8 cellular contexts compared by ENCODE assay signal in genomic region chr14:72498646-72499045, GRCh38.
"Had no signal": no experiment of that assay in that cellular context is flagged by ENCODE, and none has a peak within 500 bp of the region (broad histone marks: within the 10 kb centered on the region; RNA-seq: fewer than 3 reads in every experiment).

No MANE protein-coding gene starts in this region.

- ATAC-seq: HepG2, K562 had no signal

- H3K4me3 Mint-ChIP-seq: IgD-negative memory B cell had no signal

- H3K27ac Mint-ChIP-seq: IgD-negative memory B cell had no signal

- H3K27ac ChIP-seq: HL-60, KMS-11 had no signal

- H3K4me1 Mint-ChIP-seq: IgD-negative memory B cell had no signal

- DNase-seq: IMR-90, KBM-7, KG1 had no signal

- H3K4me3 ChIP-seq: K562 had no signal
